8 cellular contexts compared by ENCODE assay signal in the genomic region with DNA sequence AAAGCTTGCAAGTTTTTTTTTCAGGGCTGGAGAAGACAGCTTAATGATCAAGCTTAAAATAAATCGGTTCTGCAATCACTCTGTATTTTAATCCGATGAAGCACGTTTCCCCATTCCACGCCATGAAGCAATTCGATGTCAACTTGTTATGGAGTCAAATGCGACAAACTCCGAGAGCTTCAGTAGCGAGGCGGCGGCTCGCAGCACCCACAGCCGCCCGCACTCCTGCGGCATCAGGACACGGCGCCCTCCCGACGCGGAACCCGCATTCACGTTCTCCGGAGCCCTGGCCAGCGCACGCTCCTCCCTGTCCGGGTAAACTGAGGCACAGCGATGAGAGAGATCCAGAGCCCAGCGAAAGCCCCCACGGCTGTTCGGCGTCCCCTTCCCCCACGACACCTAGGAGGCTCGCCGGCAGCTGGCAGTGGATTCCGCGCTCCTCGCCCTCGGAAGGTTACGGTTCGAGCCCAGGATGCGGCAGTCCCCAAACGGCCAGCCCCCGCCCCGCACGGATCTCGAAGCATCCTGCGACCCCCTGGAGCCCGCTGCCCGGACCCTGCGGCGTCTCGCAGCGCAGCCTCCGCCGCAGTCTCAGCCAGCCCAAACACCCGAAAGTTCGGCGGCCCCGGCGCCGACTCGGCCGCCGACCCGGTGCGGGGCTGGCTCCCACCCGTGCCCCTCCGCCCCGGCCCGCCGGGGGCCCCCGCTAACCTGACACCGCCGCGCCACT. TPM values are rescaled to one million over a fixed set of nuclear protein-coding genes. Genes with fewer than 3 reads are reported as not detected.
DNase-seq lines count a peak whose midpoint lies in the region; ATAC-seq, FAIRE-seq and TF ChIP-seq lines count a peak whose summit lies in the region.

No MANE protein-coding gene starts in this region.

- BruUV-seq in A673 (replicated peaks; lab: Mats Ljungman, UMichigan), result no TSS peak
- no TSS peak for BruUV-seq in HepG2 (replicated peaks; lab: Mats Ljungman, UMichigan)

- H3K4me1 ChIP-seq in A673 (ENCODE audit: insufficient read depth, low read length, poor library complexity, severe bottlenecking) (peaks cover 3% of the 10 kb centered on the region), HepG2 (ENCODE audit: insufficient read depth, low read length) (peaks cover 11% of the 10 kb centered on the region)

- H3K4me2 ChIP-seq in HepG2 (ENCODE audit: low read depth, low read length), result peak overlapping the region; percentile 82

- H3K27me3 ChIP-seq in A673 (replicated peaks; ENCODE audit: insufficient read depth, low read depth, low read length, poor library complexity), result peaks cover 12% of the 10 kb centered on the region
- H3K27me3 ChIP-seq in bronchial epithelial cell (ENCODE audit: control insufficient read depth, insufficient read depth, low read length), result no peaks in the 10 kb centered on the region
- H3K27me3 ChIP-seq in HepG2 (ENCODE audit: control insufficient read depth in 1 of 2, insufficient read depth in 2 of 2, low read length in 2 of 2), result peaks cover 0 to 15% of the 10 kb centered on the region in 2 experiments; a peak in 3 of 5 replicates

- H3K36me3 ChIP-seq in A673 (ENCODE audit: insufficient read depth, low read length, poor library complexity, severe bottlenecking) (no peaks in the 10 kb centered on the region), bronchial epithelial cell (ENCODE audit: control insufficient read depth, insufficient read depth, low read length) (no peaks in the 10 kb centered on the region), HepG2 (replicated peaks in 1 of 2; ENCODE audit: control insufficient read depth in 1 of 2, insufficient read depth in 2 of 2, low read length in 2 of 2) (no peaks in the 10 kb centered on the region)

- peak overlapping the region; percentile 29; the same call in 1 of the 2 replicates for H3K9ac ChIP-seq in HepG2 (ENCODE audit: insufficient read depth, low read depth, low read length)

- 26% methylated on average over 18 of the region's 74 CpGs for WGBS in HepG2 (ENCODE audit: low lambda C conversion rate)

- TF ChIP-seq EP300 in HepG2 (IDR thresholded peaks at IDR 0.05; ENCODE audit: low read depth in 2 of 2, low read length in 2 of 2) (no peak), HepG2 (CRISPR knock-in tag; IDR thresholded peaks at IDR 0.05; ENCODE audit: borderline replicate concordance) (no peak)

- no peaks in the 10 kb centered on the region for H3K79me2 ChIP-seq in HepG2 (ENCODE audit: insufficient read depth, low read length)

- H3K9me3 ChIP-seq in A673 (ENCODE audit: low read depth, low read length, poor library complexity, severe bottlenecking), result no peaks in the 10 kb centered on the region
- H3K9me3 ChIP-seq in HepG2 (ENCODE audit: low read length), result no peaks in the 10 kb centered on the region

- DNase-seq in A673 (ENCODE audit: low spot score) (peak; percentile 18), NCI-H2227 (lab: John Stamatoyannopoulos, UW; ENCODE audit: unreplicated experiment) (peak; percentile 19), bronchial epithelial cell (ENCODE audit: low read depth) (no peak), HepG2 (ENCODE audit: low spot score) (no peak), NCI-H2171 treated with DMSO at 0.1 percent for 48 hours (lab: John Stamatoyannopoulos, UW) (no peak)
- DNase-seq in stimulated activated CD8-positive, alpha-beta memory T cell treated with anti-CD3 and anti-CD28 coated beads, Interleukin-4, amount 100 ng/mL, for 48 hours, result peak; percentile 34

- POLR2A ChIA-PET in A673 (lab: Charles Lee; ENCODE audit: low non-redundant PET), result no interaction called here
- POLR2A ChIA-PET in HepG2 (lab: Yijun Ruan, JAX), result interaction anchor here (0.6 to 1.0 kb wide), 2 partner anchors 11 to 406 kb away, joined by 3 read pairs; no protein-coding TSS in a partner anchor

- no peak for TF ChIP-seq POLR2A in HepG2 (IDR thresholded peaks at IDR 0.05; ENCODE audit: insufficient read depth in 1 of 2, low read depth in 2 of 2, low read length in 2 of 2)

- H3K27ac ChIP-seq in A673 (ENCODE audit: low read depth, low read length, poor library complexity, severe bottlenecking), result no peak overlapping the region
- no peak overlapping the region for H3K27ac ChIP-seq in HepG2 (ENCODE audit: extremely low read length, insufficient read depth, low read length)

- no peak for TF ChIP-seq CTCF in A673 (conservative IDR thresholded peaks at IDR 0.05; ENCODE audit: low read depth, low read length)
- no peak for TF ChIP-seq CTCF in bronchial epithelial cell (IDR thresholded peaks at IDR 0.05; ENCODE audit: insufficient read depth, low read length, severe bottlenecking)
- no peak for TF ChIP-seq CTCF in HepG2 (CRISPR knock-in tag; IDR thresholded peaks at IDR 0.05)

- H3K4me3 ChIP-seq in A673 (ENCODE audit: low read depth, low read length, poor library complexity, severe bottlenecking) (peak overlapping the region; percentile 64), bronchial epithelial cell (ENCODE audit: low read depth, low read length) (peak overlapping the region; percentile 57), HepG2 (replicated peaks in 1 of 3; ENCODE audit: insufficient read depth in 1 of 3, low read depth in 2 of 3, low read length in 3 of 3) (peak overlapping the region; percentile 62 to 90 (median 62))

- no peak overlapping the region for H2AFZ ChIP-seq in HepG2 (ENCODE audit: low read length)

- TF ChIP-seq RAD21 in HepG2 (CRISPR knock-in tag; IDR thresholded peaks at IDR 0.05), result no peak

- intact Hi-C loops in A673 (cut with micrococcal nuclease; ENCODE audit: unreplicated experiment) (loop anchor here (5.0 kb wide), 1 partner anchor 413 kb away; the partner anchor contains the start of gene NEK1), HepG2 (cut with micrococcal nuclease; ENCODE audit: unreplicated experiment) (loop anchor here (1.0 to 5.0 kb wide), 2 partner anchors 268 to 405 kb away; partner anchors contain the start of genes CLCN3 and HPF1)

- FAIRE-seq in bronchial epithelial cell (lab: Jason Lieb, UNC), result no peak
- FAIRE-seq in HepG2 (lab: Jason Lieb, UNC), result no peak

- in situ Hi-C loops in HepG2 (cut with HindIII; ENCODE audit: extremely low pct_ligation_motif_present, low pct_unique_long_range_greater_than_20kb), result no loop called here

- no peak for ATAC-seq in HepG2
- ATAC-seq in GM21447 (IDR thresholded peaks at IDR 0.05; ENCODE audit: unreplicated experiment), result no peak
- no peak for ATAC-seq in GM18873 (IDR thresholded peaks at IDR 0.05; ENCODE audit: low FRiP score, unreplicated experiment)

- CTCF ChIA-PET in A673 (lab: Charles Lee), result interaction anchor here (0.6 to 1.0 kb wide), 4 partner anchors 24 to 216 kb away, joined by 3 to 4 read pairs (median 3); no protein-coding TSS in a partner anchor
- CTCF ChIA-PET in HepG2 (lab: Yijun Ruan, JAX; ENCODE audit: low intra/inter-chr PET ratio, low total read pairs), result no interaction called here

- no peaks in the 10 kb centered on the region for H4K20me1 ChIP-seq in HepG2 (ENCODE audit: insufficient read depth, low read length)

TF ChIP-seq in HepG2, 621 proteins besides CTCF, POLR2A, EP300 and RAD21 (continues in another document):
- TF ChIP-seq CEBPB (IDR thresholded peaks at IDR 0.05; ENCODE audit: borderline replicate concordance, low read depth, low read length), result no peak
- TF ChIP-seq EZH2 (conservative IDR thresholded peaks at IDR 0.05; ENCODE audit: low read depth, low read length), result peak; percentile 69; the same call in 1 of the 2 replicates
- no peak for TF ChIP-seq TSC22D2 (CRISPR knock-in tag; IDR thresholded peaks at IDR 0.05; ENCODE audit: borderline replicate concordance)
- TF ChIP-seq TOPORS (CRISPR knock-in tag; IDR thresholded peaks at IDR 0.05), result 0 out of 2 replicates have a peak, but pooled peaks have one; percentile 35
- no peak for TF ChIP-seq SALL2 (CRISPR knock-in tag; IDR thresholded peaks at IDR 0.05)
- TF ChIP-seq GZF1 (CRISPR knock-in tag; IDR thresholded peaks at IDR 0.05), result no peak
- TF ChIP-seq TBX2 (CRISPR knock-in tag; IDR thresholded peaks at IDR 0.05; ENCODE audit: borderline replicate concordance), result 0 out of 2 replicates have a peak, but pooled peaks have one; percentile 29
- 0 out of 2 replicates have a peak, but pooled peaks have one; percentile 17 for TF ChIP-seq ZSCAN31 (CRISPR knock-in tag; IDR thresholded peaks at IDR 0.05; ENCODE audit: low read depth)
- TF ChIP-seq ZKSCAN8 (CRISPR knock-in tag; IDR thresholded peaks at IDR 0.05; ENCODE audit: borderline replicate concordance), result no peak
- TF ChIP-seq ZNF747 (CRISPR knock-in tag; IDR thresholded peaks at IDR 0.05; ENCODE audit: borderline replicate concordance), result peak; percentile 53; the same call in 1 of the 2 replicates

RNA-seq across cellular contexts. Expression of gene MFAP3L, which starts 0.5 kb away (rescaled TPM):
- total RNA-seq in A673 (2021) (7.6 and 8.3 TPM in 2 replicates), bronchial epithelial cell (1.6 and 5.5 TPM in 2 replicates), HepG2 (2016; rRNA removed; fragmentation: Illumina TruSeq; extraction: Trizol) (3.6 and 3.7 TPM in 2 replicates)
- total RNA-seq in HepG2 (2016; cell fraction: cytosol; rRNA removed; fragmentation: Illumina TruSeq; extraction: Trizol; ENCODE audit: low read depth), result 1.3 and 1.4 TPM in 2 replicates
- 3.6 TPM in 2 replicates for total RNA-seq in HepG2 (2016; cell fraction: insoluble cytoplasmic fraction; rRNA removed; fragmentation: Illumina TruSeq; extraction: Trizol)
- total RNA-seq in HepG2 (2016; cell fraction: membrane; rRNA removed; fragmentation: Illumina TruSeq; extraction: Trizol), result 3.5 and 4.4 TPM in 2 replicates
- 3.3 and 4.0 TPM in 2 replicates for total RNA-seq in HepG2 (2016; cell fraction: nucleus; rRNA removed; fragmentation: Illumina TruSeq; extraction: Trizol)
- 0.88 and 1.5 TPM in 2 replicates for polyA plus RNA-seq in HepG2 (2011; rRNA removed)
- 0.60 and 0.70 TPM in 2 replicates for polyA plus RNA-seq in HepG2 (2011; cell fraction: cytosol; rRNA removed)
- polyA plus RNA-seq in HepG2 (2011; cell fraction: nucleus; rRNA removed), result 1.2 and 1.4 TPM in 2 replicates
- 0.31 and 0.51 TPM in 2 replicates for polyA plus RNA-seq in HepG2 (2012)
- polyA plus RNA-seq in HepG2 (2016; cell fraction: cytosol; fragmentation: Illumina TruSeq; extraction: Trizol; ENCODE audit: low read depth), result 2.4 and 2.5 TPM in 2 replicates
- polyA plus RNA-seq in HepG2 (2016; cell fraction: insoluble cytoplasmic fraction; fragmentation: Illumina TruSeq; extraction: Trizol; ENCODE audit: low read depth), result 1.8 and 3.3 TPM in 2 replicates
- polyA plus RNA-seq in HepG2 (2016; cell fraction: membrane; fragmentation: Illumina TruSeq; extraction: Trizol; ENCODE audit: low read depth), result 2.3 and 3.1 TPM in 2 replicates
- polyA plus RNA-seq in HepG2 (2016; cell fraction: nucleus; fragmentation: Illumina TruSeq; extraction: Trizol; ENCODE audit: insufficient read depth, low read depth), result 1.6 and 2.8 TPM in 2 replicates
- 2.1 and 8.8 TPM in 2 replicates for polyA minus RNA-seq in HepG2 (2011; rRNA and poly(A)+ RNA removed; ENCODE audit: low replicate concordance)
- polyA minus RNA-seq in HepG2 (2011; cell fraction: cytosol; rRNA and poly(A)+ RNA removed), result 0.79 and 1.7 TPM in 2 replicates
- polyA minus RNA-seq in HepG2 (2011; cell fraction: nucleus; rRNA and poly(A)+ RNA removed), result 1.2 and 1.9 TPM in 2 replicates

Comparison
In these comparisons a context has a peak if more than half of its experiments do, and no peak if none do; other contexts are left out.
1. DNase-seq: peak in A673 (single experiment), NCI-H2227 (single experiment) and stimulated activated CD8-positive, alpha-beta memory T cell treated with anti-CD3 and anti-CD28 coated beads, Interleukin-4, amount 100 ng/mL, for 48 hours (single experiment); none in bronchial epithelial cell (single experiment), HepG2 (single experiment) and NCI-H2171 treated with DMSO at 0.1 percent for 48 hours (single experiment).
2. Peak in every context shown above with its lines, with median percentiles within 50 percentile points of each other: H3K4me3 ChIP-seq.